ENCODE assay signal across 16 cellular contexts in the genomic region with DNA sequence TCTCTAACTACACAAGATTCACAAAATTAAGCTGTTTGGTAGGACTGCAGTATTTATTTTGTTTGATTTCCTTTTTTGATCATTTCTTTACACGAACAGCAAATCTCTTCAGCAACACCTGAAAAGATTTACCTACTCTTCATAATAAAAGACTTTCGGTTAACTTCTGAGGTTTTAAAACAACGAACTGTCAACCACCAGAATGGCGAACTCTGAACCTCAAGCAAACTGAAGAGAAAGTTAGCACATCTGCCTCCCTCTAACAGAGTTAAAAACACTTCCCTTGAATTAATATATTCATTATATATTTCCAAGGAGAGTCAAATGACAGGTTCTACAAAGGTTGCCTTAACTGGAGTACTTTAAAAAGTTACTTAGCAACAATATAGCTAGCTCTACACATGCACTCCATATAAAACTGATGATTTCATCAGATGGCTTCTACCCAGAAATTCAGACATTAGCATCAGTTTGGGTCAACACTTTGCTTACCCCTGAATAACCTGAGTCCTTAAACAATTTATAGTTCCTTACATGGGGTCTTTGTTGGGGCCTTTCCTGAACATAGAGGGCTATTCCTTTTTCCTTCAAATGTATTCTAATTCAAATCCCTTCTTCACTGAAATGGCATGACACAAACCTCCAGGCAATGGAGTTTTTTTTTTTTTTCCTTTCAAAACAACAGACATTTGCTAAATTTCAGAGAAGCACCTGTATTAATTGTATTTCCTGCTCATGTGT.
"Had no signal": no experiment of that assay in that cellular context is flagged by ENCODE, and none has a peak within 500 bp of the region (broad histone marks: within the 10 kb centered on the region; RNA-seq: fewer than 3 reads in every experiment).

No MANE protein-coding gene starts in this region.

- DNase-seq: activated B cell treated with CpG ODN at 0.5 μM for 24 hours; activated CD4-positive, alpha-beta T cell treated with anti-CD3 and anti-CD28 coated beads, Interleukin-2, amount 10 ng/mL, durations not matched to agents 24 days and 14 days; activated CD8-positive, alpha-beta memory T cell treated with anti-CD3 and anti-CD28 coated beads, Interleukin-2, amount 50 U/mL, for 48 hours; activated naive CD8-positive, alpha-beta T cell treated with anti-CD3 and anti-CD28 coated beads for 36 hours; amygdala; body of pancreas; caudate nucleus; kidney glomerular epithelial cell; left ventricle myocardium superior; mucosa of descending colon; naive thymus-derived CD4-positive, alpha-beta T cell; posterior cingulate gyrus; stimulated activated CD4-positive, alpha-beta T cell treated with anti-CD3 and anti-CD28 coated beads, Interleukin-12 subunit alpha, Interleukin-12 subunit beta, amount 100 ng/mL, for 4 hours; stimulated activated CD4-positive, alpha-beta T cell treated with anti-CD3 and anti-CD28 coated beads, Interleukin-2, amount 100 ng/mL, for 24 hours had no signal

- H3K4me1 Mint-ChIP-seq: activated B cell treated with CpG ODN at 0.5 μM for 24 hours; activated CD4-positive, alpha-beta T cell treated with anti-CD3 and anti-CD28 coated beads, Interleukin-2, amount 10 ng/mL, durations not matched to agents 24 days and 14 days; activated naive CD8-positive, alpha-beta T cell treated with anti-CD3 and anti-CD28 coated beads for 36 hours; memory B cell; naive thymus-derived CD4-positive, alpha-beta T cell had no signal

- H3K4me3 Mint-ChIP-seq: activated B cell treated with CpG ODN at 0.5 μM for 24 hours; activated CD4-positive, alpha-beta T cell treated with anti-CD3 and anti-CD28 coated beads, Interleukin-2, amount 10 ng/mL, durations not matched to agents 24 days and 14 days; activated naive CD8-positive, alpha-beta T cell treated with anti-CD3 and anti-CD28 coated beads for 36 hours; activated T-helper 1 cell treated with anti-CD3 and anti-CD28 coated beads, Interleukin-12 subunit alpha, Interleukin-12 subunit beta, Interleukin-2, Interleukin-4 antibody, amounts not matched to agents 30 ng/mL and 10 ng/mL and 1 ng/mL, durations not matched to agents 14 hours and 24 hours and 36 hours; memory B cell; naive thymus-derived CD4-positive, alpha-beta T cell had no signal

- H3K36me3 Mint-ChIP-seq: activated naive CD8-positive, alpha-beta T cell treated with anti-CD3 and anti-CD28 coated beads for 36 hours; memory B cell had no signal

- H3K27ac Mint-ChIP-seq: activated B cell treated with CpG ODN at 0.5 μM for 24 hours; activated CD4-positive, alpha-beta T cell treated with anti-CD3 and anti-CD28 coated beads, Interleukin-2, amount 10 ng/mL, durations not matched to agents 24 days and 14 days; activated naive CD8-positive, alpha-beta T cell treated with anti-CD3 and anti-CD28 coated beads for 36 hours; activated T-helper 1 cell treated with anti-CD3 and anti-CD28 coated beads, Interleukin-12 subunit alpha, Interleukin-12 subunit beta, Interleukin-2, Interleukin-4 antibody, amounts not matched to agents 30 ng/mL and 10 ng/mL and 1 ng/mL, durations not matched to agents 14 hours and 24 hours and 36 hours; memory B cell; naive thymus-derived CD4-positive, alpha-beta T cell had no signal

- ATAC-seq: body of pancreas; left ventricle myocardium superior; mucosa of descending colon; naive thymus-derived CD4-positive, alpha-beta T cell had no signal

- H3K9me3 Mint-ChIP-seq: activated CD4-positive, alpha-beta T cell treated with anti-CD3 and anti-CD28 coated beads, Interleukin-2, amount 10 ng/mL, durations not matched to agents 24 days and 14 days; activated naive CD8-positive, alpha-beta T cell treated with anti-CD3 and anti-CD28 coated beads for 36 hours; activated T-helper 1 cell treated with anti-CD3 and anti-CD28 coated beads, Interleukin-12 subunit alpha, Interleukin-12 subunit beta, Interleukin-2, Interleukin-4 antibody, amounts not matched to agents 30 ng/mL and 10 ng/mL and 1 ng/mL, durations not matched to agents 14 hours and 24 hours and 36 hours had no signal
